Comparison of ENCODE assay signal across 30 cellular contexts in the genomic region with DNA sequence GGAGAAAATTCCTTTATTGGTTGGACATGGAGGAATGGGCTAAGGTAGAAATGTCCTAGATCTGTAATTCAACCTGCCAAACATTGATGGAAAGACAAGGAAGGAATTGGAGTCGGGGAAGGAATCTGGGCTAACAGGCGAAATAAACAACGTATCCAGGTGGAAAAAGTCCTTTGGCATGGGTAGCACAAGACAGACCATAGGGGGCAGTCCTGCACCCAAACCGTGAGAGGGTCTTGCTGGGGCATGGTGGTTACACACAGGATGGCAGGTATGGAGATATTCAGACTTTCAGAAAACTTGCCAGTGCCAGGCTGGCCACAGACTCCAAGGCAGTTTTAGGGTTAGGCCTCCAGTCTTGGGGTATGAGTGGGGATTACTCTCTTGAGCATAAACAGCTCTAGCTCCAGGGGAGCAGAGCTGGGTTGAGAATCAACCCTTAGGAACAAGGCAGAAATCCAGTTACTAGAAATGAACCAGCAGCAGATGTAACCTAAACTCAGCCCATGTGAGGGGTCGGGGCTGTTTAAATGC.
DNase-seq lines count a peak whose midpoint lies in the region; ATAC-seq, FAIRE-seq and TF ChIP-seq lines count a peak whose summit lies in the region.
"Had no signal": no experiment of that assay in that cellular context is flagged by ENCODE, and none has a peak within 500 bp of the region (broad histone marks: within the 10 kb centered on the region; RNA-seq: fewer than 3 reads in every experiment).

No MANE protein-coding gene starts in this region.

- intact Hi-C loops in IMR-90 (cut with micrococcal nuclease) (no loop called here), PC-9 (cut with micrococcal nuclease; ENCODE audit: unreplicated experiment) (no loop called here)

- no peak overlapping the region for H4K8ac ChIP-seq in IMR-90 (ENCODE audit: low read depth in 2 of 2, low read length in 2 of 2)

- WGBS in IMR-90 (ENCODE audit: extremely low coverage in 2 of 2, insufficient read length in 1 of 2), 2 experiments = 43% methylated on average over 1 of the region's 5 CpGs; no CpG with 5 or more reads in 1 of the 2 experiments

- no peak overlapping the region for H3K23ac ChIP-seq in IMR-90 (ENCODE audit: low read depth, low read length)

- no peak overlapping the region; the same call in 1 of the 2 replicates for H2BK120ac ChIP-seq in IMR-90 (ENCODE audit: low read depth, low read length)

- H3K9me1 ChIP-seq in IMR-90 (ENCODE audit: insufficient read depth, low read length) (no peaks in the 10 kb centered on the region), keratinocyte (ENCODE audit: control insufficient read depth, extremely low read depth, insufficient read depth, low read length) (no peaks in the 10 kb centered on the region)

- no peak overlapping the region for H3K14ac ChIP-seq in IMR-90 (replicated peaks; ENCODE audit: low read depth, low read length)

- no peak overlapping the region for H2BK5ac ChIP-seq in IMR-90 (ENCODE audit: low read depth, low read length, poor library complexity, severe bottlenecking)

- H3K79me2 ChIP-seq in keratinocyte (ENCODE audit: control insufficient read depth, insufficient read depth, low read length) (no peaks in the 10 kb centered on the region), PC-9 (ENCODE audit: low read depth) (no peaks in the 10 kb centered on the region)

- H3K9me3 ChIP-seq in BLaER1 (no peaks in the 10 kb centered on the region), IMR-90 (ENCODE audit: control insufficient read depth, insufficient read depth, low read length) (no peaks in the 10 kb centered on the region), keratinocyte (ENCODE audit: control insufficient read depth, low read depth, low read length) (no peaks in the 10 kb centered on the region), PC-9 (ENCODE audit: insufficient read depth, low read depth) (no peaks in the 10 kb centered on the region)
- H3K9me3 ChIP-seq: gastroesophageal sphincter, MG63, prostate gland, thoracic aorta had no signal

- DNase-seq in IMR-90 (no peak), brain microvascular endothelial cell (no peak), keratinocyte (ENCODE audit: low read depth, low spot score) (no peak), SW480 (ENCODE audit: low spot score) (no peak), PC-9 (no peak)
- DNase-seq in activated CD4-positive, alpha-beta T cell treated with anti-CD3 and anti-CD28 coated beads for 48 hours = no peak
- DNase-seq in stimulated activated CD4-positive, alpha-beta T cell treated with anti-CD3 and anti-CD28 coated beads, Interleukin-12 subunit alpha, Interleukin-12 subunit beta, amount 100 ng/mL, for 4 hours = no peak
- DNase-seq: activated CD8-positive, alpha-beta T cell treated with anti-CD3 and anti-CD28 coated beads, Interleukin-2, amount 10 ng/mL, durations not matched to agents 7 days and 5 days; activated naive CD4-positive, alpha-beta T cell treated with anti-CD3 and anti-CD28 coated beads, Interleukin-2, amount 10 ng/mL, durations not matched to agents 7 days and 5 days; AML-193; CD8-positive, alpha-beta memory T cell; dorsolateral prefrontal cortex; hippocampal formation; mesenchymal stem cell; MG63; NCI-H2029; NCI-H526; SHP77; stimulated activated CD4-positive, alpha-beta T cell treated with anti-CD3 and anti-CD28 coated beads, Interleukin-2, amount 100 ng/mL, for 48 hours; stimulated activated naive CD8-positive, alpha-beta T cell treated with anti-CD3 and anti-CD28 coated beads, Interleukin-15, amount 100 ng/mL, for 72 hours had no signal

- H2AK5ac ChIP-seq in IMR-90 (ENCODE audit: low read depth, low read length) = no peak overlapping the region

- peak overlapping the region; percentile 9; the same call in 1 of the 2 replicates for H3K18ac ChIP-seq in IMR-90 (ENCODE audit: low read depth, low read length)

- no peak overlapping the region; the same call in 1 of the 2 replicates for H3K4ac ChIP-seq in IMR-90 (ENCODE audit: low read depth, low read length)

- no peak for TF ChIP-seq POLR2A in IMR-90 (IDR thresholded peaks at IDR 0.05; ENCODE audit: low read depth, low read length)

- POLR2A ChIA-PET in IMR-90 (lab: Charles Lee; ENCODE audit: unreplicated experiment) (no interaction called here), PC-9 (lab: Charles Lee; ENCODE audit: unreplicated experiment) (no interaction called here)

- FAIRE-seq in keratinocyte (lab: Jason Lieb, UNC) = no peak
- FAIRE-seq: GM12892, urothelium cell line had no signal

- no peak overlapping the region for H2AK9ac ChIP-seq in IMR-90 (replicated peaks; ENCODE audit: low read depth, low read length, poor library complexity)

- ATAC-seq in IMR-90 (ENCODE audit: low read depth) = no peak
- ATAC-seq: activated CD8-positive, alpha-beta T cell treated with anti-CD3 and anti-CD28 coated beads, Interleukin-2, amount 10 ng/mL, durations not matched to agents 7 days and 5 days; gastroesophageal sphincter; left lobe of liver; Panc1; sciatic nerve; stimulated activated naive CD8-positive, alpha-beta T cell treated with anti-CD3 and anti-CD28 coated beads, Interleukin-15, amount 100 ng/mL, for 72 hours had no signal

- H3K79me1 ChIP-seq in IMR-90 (ENCODE audit: low read depth in 1 of 2, low read length in 2 of 2) = no peaks in the 10 kb centered on the region

- dilution Hi-C loops in IMR-90 (cut with HindIII; ENCODE audit: low sequenced_read_pairs, unreplicated experiment) = no loop called here
- dilution Hi-C loops in keratinocyte (cut with MboI; ENCODE audit: extremely low pct_ligation_motif_present, low sequenced_read_pairs) = no loop called here

- no peaks in the 10 kb centered on the region for H3K9me2 ChIP-seq in PC-9 (ENCODE audit: insufficient read depth)

- H2AFZ ChIP-seq in IMR-90 (replicated peaks; ENCODE audit: low read length, poor library complexity) (no peak overlapping the region), keratinocyte (ENCODE audit: control insufficient read depth, low read length) (no peak overlapping the region), PC-9 (no peak overlapping the region)

- H3K9ac ChIP-seq in BLaER1 (no peak overlapping the region), IMR-90 (ENCODE audit: low read depth, low read length) (no peak overlapping the region), keratinocyte (ENCODE audit: control insufficient read depth, extremely low read depth, insufficient read depth, low read length) (no peak overlapping the region)

- H3K27ac ChIP-seq in BLaER1 = no peak overlapping the region
- H3K27ac ChIP-seq in IMR-90 (ENCODE audit: insufficient read depth, low read length) = no peak overlapping the region
- H3K27ac ChIP-seq in brain microvascular endothelial cell = no peak overlapping the region
- H3K27ac ChIP-seq in keratinocyte (ENCODE audit: control insufficient read depth, insufficient read depth, low read length) = no peak overlapping the region
- no peak overlapping the region for H3K27ac ChIP-seq in PC-9
- H3K27ac ChIP-seq: adrenal gland, dorsolateral prefrontal cortex, gastroesophageal sphincter, prostate gland, thoracic aorta had no signal

- H4K20me1 ChIP-seq in BLaER1 (no peaks in the 10 kb centered on the region), IMR-90 (ENCODE audit: insufficient read depth, low read length) (no peaks in the 10 kb centered on the region), keratinocyte (ENCODE audit: control insufficient read depth, extremely low read depth, insufficient read depth, low read length) (no peaks in the 10 kb centered on the region), PC-9 (ENCODE audit: insufficient read depth) (no peaks in the 10 kb centered on the region)

- no peaks in the 10 kb centered on the region for H3K36me3 ChIP-seq in BLaER1
- no peaks in the 10 kb centered on the region for H3K36me3 ChIP-seq in IMR-90 (ENCODE audit: control insufficient read depth, insufficient read depth, low read length)
- H3K36me3 ChIP-seq in brain microvascular endothelial cell (replicated peaks) = no peaks in the 10 kb centered on the region
- H3K36me3 ChIP-seq in keratinocyte (ENCODE audit: control insufficient read depth in 2 of 2, extremely low read depth in 1 of 2, insufficient read depth in 2 of 2, low read length in 2 of 2) = no peaks in the 10 kb centered on the region
- no peaks in the 10 kb centered on the region for H3K36me3 ChIP-seq in PC-9 (ENCODE audit: low read depth)
- H3K36me3 ChIP-seq: adrenal gland, gastroesophageal sphincter, MG63, prostate gland, thoracic aorta had no signal

- no peak overlapping the region for H4K5ac ChIP-seq in IMR-90 (ENCODE audit: low read depth, low read length)

- in situ Hi-C loops in IMR-90 (cut with MboI; ENCODE audit: low sequenced_read_pairs) (no loop called here), brain microvascular endothelial cell (cut with HindIII; ENCODE audit: low pct_ligation_motif_present, low sequenced_read_pairs) (no loop called here)

- no peaks in the 10 kb centered on the region for H3F3A ChIP-seq in PC-9 (ENCODE audit: insufficient read depth, low read depth)

- CTCF ChIA-PET in IMR-90 (lab: Yijun Ruan, JAX) = no interaction called here
- CTCF ChIA-PET in PC-9 (lab: Charles Lee) = no interaction called here

- H3K4me2 ChIP-seq in BLaER1 = peak overlapping the region; percentile 18
- H3K4me2 ChIP-seq in IMR-90 (ENCODE audit: low read depth, low read length) = no peak overlapping the region
- H3K4me2 ChIP-seq in keratinocyte (ENCODE audit: control insufficient read depth, extremely low read depth, insufficient read depth, low read depth, low read length) = no peak overlapping the region
- H3K4me2 ChIP-seq in PC-9 = no peak overlapping the region

- no peak overlapping the region for H2BK20ac ChIP-seq in IMR-90 (ENCODE audit: low read depth, low read length)

- TF ChIP-seq CTCF in IMR-90 (conservative IDR thresholded peaks at IDR 0.05; ENCODE audit: low read depth, low read length) = no peak
- TF ChIP-seq CTCF in brain microvascular endothelial cell (IDR thresholded peaks at IDR 0.05; ENCODE audit: low read depth, low read length, missing control alignments) = peak; percentile 24
- peak in 2 of 3 experiments; percentile 10 to 26 for TF ChIP-seq CTCF in keratinocyte (optimal IDR thresholded peaks at IDR 0.05 in 1 of 3, IDR thresholded peaks at IDR 0.05 in 1 of 3, conservative IDR thresholded peaks at IDR 0.05 in 1 of 3; ENCODE audit: extremely low read depth in 1 of 3, insufficient read depth in 2 of 3, low read length in 3 of 3)
- no peak for TF ChIP-seq CTCF in PC-9 (conservative IDR thresholded peaks at IDR 0.05)

- no TSS peak for BruUV-seq in IMR-90 (replicated peaks; lab: Mats Ljungman, UMichigan)
- BruUV-seq in PC-9 (replicated peaks; lab: Mats Ljungman, UMichigan) = no TSS peak

- peak overlapping the region; percentile 11; the same call in 1 of the 2 replicates for H4K91ac ChIP-seq in IMR-90 (ENCODE audit: insufficient read depth, low read depth, low read length)

- no peak overlapping the region for H3K4me3 ChIP-seq in BLaER1
- H3K4me3 ChIP-seq in IMR-90 (ENCODE audit: insufficient read depth, low read depth, low read length) = no peak overlapping the region
- no peak overlapping the region for H3K4me3 ChIP-seq in brain microvascular endothelial cell (ENCODE audit: low read depth, low read length)
- no peak overlapping the region for H3K4me3 ChIP-seq in keratinocyte (ENCODE audit: control insufficient read depth in 2 of 3, extremely low read depth in 1 of 3, insufficient read depth in 2 of 3, low read depth in 1 of 3, low read length in 3 of 3)
- H3K4me3 ChIP-seq in PC-9 = no peak overlapping the region
- H3K4me3 ChIP-seq: adrenal gland, dorsolateral prefrontal cortex, gastroesophageal sphincter, MG63, prostate gland, thoracic aorta had no signal

- H3K27me3 ChIP-seq in BLaER1 (no peaks in the 10 kb centered on the region), IMR-90 (ENCODE audit: control insufficient read depth, insufficient read depth, low read length) (peaks cover 2% of the 10 kb centered on the region), brain microvascular endothelial cell (replicated peaks) (no peaks in the 10 kb centered on the region), keratinocyte (ENCODE audit: control insufficient read depth, extremely low read depth, insufficient read depth, low read length) (peaks cover 9% of the 10 kb centered on the region), PC-9 (ENCODE audit: insufficient read depth, low read depth) (no peaks in the 10 kb centered on the region)
- H3K27me3 ChIP-seq: adrenal gland, gastroesophageal sphincter, MG63 had no signal

- H3K56ac ChIP-seq in IMR-90 (ENCODE audit: extremely low read depth, insufficient read depth, low read length) = no peak overlapping the region

- peaks cover 23% of the 10 kb centered on the region for H3K4me1 ChIP-seq in BLaER1
- peaks cover 7% of the 10 kb centered on the region for H3K4me1 ChIP-seq in IMR-90 (ENCODE audit: control insufficient read depth, insufficient read depth, low read length)
- no peaks in the 10 kb centered on the region for H3K4me1 ChIP-seq in keratinocyte (ENCODE audit: control insufficient read depth, extremely low read depth, insufficient read depth, low read length)
- no peaks in the 10 kb centered on the region for H3K4me1 ChIP-seq in PC-9 (replicated peaks; ENCODE audit: insufficient read depth)
- H3K4me1 ChIP-seq: adrenal gland, gastroesophageal sphincter, prostate gland had no signal

- TF ChIP-seq RAD21 in IMR-90 (IDR thresholded peaks at IDR 0.05; ENCODE audit: low read length) = no peak

- no peak overlapping the region; the same call in 2 of the 3 replicates for H2BK15ac ChIP-seq in IMR-90 (ENCODE audit: low read depth, low read length)

Comparison
In these comparisons a context has a peak if more than half of its experiments do, and no peak if none do; other contexts are left out.
1. CTCF ChIP-seq: peak in brain microvascular endothelial cell (single experiment) and keratinocyte (2 of 3); none in IMR-90 (single experiment) and PC-9 (single experiment).